33 cellular contexts compared by ENCODE assay signal in the genomic region with DNA sequence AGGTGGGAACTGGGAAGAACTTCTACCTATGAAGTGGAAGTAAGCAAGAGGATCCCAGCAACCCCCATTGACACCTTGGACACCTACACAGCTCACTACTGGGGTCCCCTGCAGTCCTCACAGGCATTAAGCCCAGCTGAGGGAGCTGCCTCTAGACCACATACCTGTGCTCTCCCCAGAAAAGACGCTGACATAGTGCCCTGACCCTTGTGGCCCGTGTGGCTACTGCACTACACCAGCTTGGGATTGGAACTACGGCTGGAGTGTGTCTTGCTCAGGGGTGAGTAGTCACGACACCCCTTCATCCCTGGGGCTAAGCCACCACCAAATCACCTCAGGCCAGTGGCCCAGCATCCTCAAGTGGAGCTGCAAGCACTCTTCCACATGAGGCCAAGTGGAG.
"Had no signal": no experiment of that assay in that cellular context is flagged by ENCODE, and none has a peak within 500 bp of the region (broad histone marks: within the 10 kb centered on the region; RNA-seq: fewer than 3 reads in every experiment).

No MANE protein-coding gene starts in this region.

- H3K4me1 ChIP-seq: ascending aorta had no signal

- ATAC-seq: activated CD4-positive, alpha-beta T cell treated with anti-CD3 and anti-CD28 coated beads for 36 hours; activated CD4-positive, CD25-positive, alpha-beta regulatory T cell treated with anti-CD3 and anti-CD28 coated beads, Interleukin-2, amount 50 U/mL, for 24 hours; activated naive CD8-positive, alpha-beta T cell treated with anti-CD3 and anti-CD28 coated beads, Interleukin-2, amount 50 U/mL, for 24 hours had no signal

- H3K27ac Mint-ChIP-seq: activated CD4-positive, alpha-beta memory T cell treated with anti-CD3 and anti-CD28 coated beads, Interleukin-2, amount 10 ng/mL, durations not matched to agents 7 days and 5 days; activated CD4-positive, alpha-beta T cell treated with anti-CD3 and anti-CD28 coated beads for 36 hours; activated CD4-positive, alpha-beta T cell treated with anti-CD3 and anti-CD28 coated beads, Interleukin-2, amount 10 ng/mL, durations not matched to agents 7 days and 5 days; activated naive CD4-positive, alpha-beta T cell treated with anti-CD3 and anti-CD28 coated beads, Interleukin-2, amount 10 ng/mL, durations not matched to agents 7 days and 5 days; activated naive CD4-positive, alpha-beta T cell treated with anti-CD3 and anti-CD28 coated beads, Interleukin-2, amount 50 U/mL, for 24 hours; activated naive CD8-positive, alpha-beta T cell; activated naive CD8-positive, alpha-beta T cell treated with anti-CD3 and anti-CD28 coated beads, Interleukin-2, amount 10 ng/mL, durations not matched to agents 7 days and 5 days; activated naive CD8-positive, alpha-beta T cell treated with anti-CD3 and anti-CD28 coated beads, Interleukin-2, amount 50 U/mL, for 24 hours; activated T-cell treated with anti-CD3 and anti-CD28 coated beads, Interleukin-2, amount 50 U/mL, for 24 hours; activated T-helper 2 cell treated with anti-CD3 and anti-CD28 coated beads, Interferon-gamma antibody, Interleukin-2, Interleukin-4, amounts not matched to agents 10 μg/mL and 5 μg/mL and 100 μg/mL, durations not matched to agents 14 hours and 24 hours and 36 hours; brain; T-helper 1 cell treated with Interleukin-12 subunit alpha and Interleukin-12 subunit beta and Interleukin-4 antibody, amounts not matched to agents 30 μg/mL and 1 μg/mL, for 36 hours; T-helper 2 cell treated with Interferon-gamma antibody and Interleukin-4, amounts not matched to agents 5 μg/mL and 100 μg/mL, for 36 hours had no signal

- H3K4me1 Mint-ChIP-seq: activated CD4-positive, alpha-beta memory T cell treated with anti-CD3 and anti-CD28 coated beads, Interleukin-2, amount 10 ng/mL, durations not matched to agents 7 days and 5 days; activated CD4-positive, alpha-beta T cell treated with anti-CD3 and anti-CD28 coated beads for 36 hours; activated CD4-positive, alpha-beta T cell treated with anti-CD3 and anti-CD28 coated beads, Interleukin-2, amount 10 ng/mL, durations not matched to agents 7 days and 5 days; activated naive CD4-positive, alpha-beta T cell treated with anti-CD3 and anti-CD28 coated beads, Interleukin-2, amount 10 ng/mL, durations not matched to agents 7 days and 5 days; activated naive CD4-positive, alpha-beta T cell treated with anti-CD3 and anti-CD28 coated beads, Interleukin-2, amount 50 U/mL, for 24 hours; activated naive CD8-positive, alpha-beta T cell treated with anti-CD3 and anti-CD28 coated beads, Interleukin-2, amount 10 ng/mL, durations not matched to agents 7 days and 5 days; activated naive CD8-positive, alpha-beta T cell treated with anti-CD3 and anti-CD28 coated beads, Interleukin-2, amount 50 U/mL, for 24 hours; brain; central memory CD8-positive, alpha-beta T cell had no signal

- H3K4me3 ChIP-seq: ascending aorta had no signal

- H3K36me3 ChIP-seq: ascending aorta had no signal

- H3K27me3 ChIP-seq: ascending aorta had no signal

- DNase-seq: activated CD4-positive, alpha-beta memory T cell treated with anti-CD3 and anti-CD28 coated beads, Interleukin-2, amount 10 ng/mL, durations not matched to agents 7 days and 5 days; activated CD4-positive, alpha-beta T cell treated with anti-CD3 and anti-CD28 coated beads for 1 hour; activated CD4-positive, alpha-beta T cell treated with anti-CD3 and anti-CD28 coated beads for 36 hours; activated CD4-positive, alpha-beta T cell treated with anti-CD3 and anti-CD28 coated beads for 48 hours; activated CD4-positive, alpha-beta T cell treated with anti-CD3 and anti-CD28 coated beads, Interleukin-2, amount 10 ng/mL, durations not matched to agents 7 days and 5 days; activated CD4-positive, alpha-beta T cell treated with anti-CD3 and anti-CD28 coated beads, Interleukin-2, amount 50 U/mL, for 48 hours; activated CD4-positive, CD25-positive, alpha-beta regulatory T cell; activated CD8-positive, alpha-beta memory T cell treated with anti-CD3 and anti-CD28 coated beads, Interleukin-2, amount 50 U/mL, for 4 hours; activated effector memory CD4-positive, alpha-beta T cell treated with Interleukin-2 at 50 U/mL for 16 hours; activated gamma-delta T cell; activated naive CD4-positive, alpha-beta T cell treated with anti-CD3 and anti-CD28 coated beads, Interleukin-2, amount 10 ng/mL, durations not matched to agents 7 days and 5 days; activated naive CD4-positive, alpha-beta T cell treated with Interleukin-2 at 50 U/mL for 16 hours; activated naive CD8-positive, alpha-beta T cell treated with anti-CD3 and anti-CD28 coated beads, Interleukin-2, amount 10 ng/mL, durations not matched to agents 7 days and 5 days; activated naive CD8-positive, alpha-beta T cell treated with anti-CD3 and anti-CD28 coated beads, Interleukin-2, amount 50 U/mL, for 24 hours; activated T-cell treated with anti-CD3 and anti-CD28 coated beads, Interleukin-2, amount 50 U/mL, for 24 hours; activated T-cell treated with anti-CD3 and anti-CD28 coated beads, Interleukin-2, amount 50 U/mL, for 48 hours; amygdala; anterior cingulate cortex; cerebellar nuclear complex; T-helper 1 cell; T-helper 2 cell; T-helper 9 cell had no signal

- H3K4me3 Mint-ChIP-seq: activated CD4-positive, alpha-beta memory T cell treated with anti-CD3 and anti-CD28 coated beads, Interleukin-2, amount 10 ng/mL, durations not matched to agents 7 days and 5 days; activated CD4-positive, alpha-beta T cell treated with anti-CD3 and anti-CD28 coated beads for 36 hours; activated CD4-positive, alpha-beta T cell treated with anti-CD3 and anti-CD28 coated beads, Interleukin-2, amount 10 ng/mL, durations not matched to agents 7 days and 5 days; activated naive CD4-positive, alpha-beta T cell treated with anti-CD3 and anti-CD28 coated beads, Interleukin-2, amount 10 ng/mL, durations not matched to agents 7 days and 5 days; activated naive CD4-positive, alpha-beta T cell treated with anti-CD3 and anti-CD28 coated beads, Interleukin-2, amount 50 U/mL, for 24 hours; activated naive CD8-positive, alpha-beta T cell; activated naive CD8-positive, alpha-beta T cell treated with anti-CD3 and anti-CD28 coated beads, Interleukin-2, amount 10 ng/mL, durations not matched to agents 7 days and 5 days; activated naive CD8-positive, alpha-beta T cell treated with anti-CD3 and anti-CD28 coated beads, Interleukin-2, amount 50 U/mL, for 24 hours; activated T-cell treated with anti-CD3 and anti-CD28 coated beads, Interleukin-2, amount 50 U/mL, for 24 hours; brain; central memory CD8-positive, alpha-beta T cell; T-helper 1 cell treated with Interleukin-12 subunit alpha and Interleukin-12 subunit beta and Interleukin-4 antibody, amounts not matched to agents 30 μg/mL and 1 μg/mL, for 36 hours; T-helper 2 cell treated with Interferon-gamma antibody and Interleukin-4, amounts not matched to agents 5 μg/mL and 100 μg/mL, for 36 hours had no signal

- FAIRE-seq: TTC549 had no signal

- H3K27ac ChIP-seq: ascending aorta, VCaP had no signal
